Comparison of ENCODE assay signal across 29 cellular contexts in genomic region chr16:57751539-57752202, GRCh38. TPM values are rescaled to one million over a fixed set of nuclear protein-coding genes. Genes with fewer than 3 reads are reported as not detected.
DNase-seq lines count a peak whose midpoint lies in the region; ATAC-seq and TF ChIP-seq lines count a peak whose summit lies in the region.
"Had no signal": no experiment of that assay in that cellular context is flagged by ENCODE, and none has a peak within 500 bp of the region (broad histone marks: within the 10 kb centered on the region; RNA-seq: fewer than 3 reads in every experiment).

No MANE protein-coding gene starts in this region.

- H3K9ac ChIP-seq in neuronal stem cell (ENCODE audit: low read depth, low read length, poor library complexity): no peak overlapping the region
- H3K9ac ChIP-seq: KMS-11 had no signal

- H3K79me1 ChIP-seq in neuronal stem cell (ENCODE audit: low read depth, low read length): peaks cover 2% of the 10 kb centered on the region

- CTCF ChIA-PET in RWPE1 (lab: Yijun Ruan, JAX): no interaction called here

- H3K9me3 Mint-ChIP-seq in activated naive CD4-positive, alpha-beta T cell treated with anti-CD3 and anti-CD28 coated beads, Interleukin-2, amount 50 U/mL, for 72 hours: no peaks in the 10 kb centered on the region
- no peaks in the 10 kb centered on the region for H3K9me3 Mint-ChIP-seq in CD14-positive monocyte
- H3K9me3 Mint-ChIP-seq: CD8-positive, alpha-beta memory T cell; GM23338; H9 had no signal

- no peak for ATAC-seq in activated naive CD4-positive, alpha-beta T cell treated with anti-CD3 and anti-CD28 coated beads, Interleukin-2, amount 50 U/mL, for 72 hours
- ATAC-seq in lower lobe of right lung (no peak), HG03520 (IDR thresholded peaks at IDR 0.05; ENCODE audit: unreplicated experiment) (no peak), GM21528 (IDR thresholded peaks at IDR 0.05; ENCODE audit: low FRiP score, unreplicated experiment) (no peak)
- ATAC-seq: GM23338, PC-3 had no signal

- no peaks in the 10 kb centered on the region for H3K4me1 Mint-ChIP-seq in CD14-positive monocyte
- H3K4me1 Mint-ChIP-seq: B cell, GM23338, H9 had no signal

- H3K36me3 Mint-ChIP-seq in activated naive CD4-positive, alpha-beta T cell treated with anti-CD3 and anti-CD28 coated beads, Interleukin-2, amount 50 U/mL, for 72 hours: no peaks in the 10 kb centered on the region
- H3K36me3 Mint-ChIP-seq in CD14-positive monocyte: peaks cover 36 to 65% of the 10 kb centered on the region in 2 donors

- peak overlapping the region; percentile 59 to 77 for H3K27ac Mint-ChIP-seq in activated naive CD4-positive, alpha-beta T cell treated with anti-CD3 and anti-CD28 coated beads, Interleukin-2, amount 50 U/mL, for 72 hours
- no peak overlapping the region for H3K27ac Mint-ChIP-seq in CD14-positive monocyte
- H3K27ac Mint-ChIP-seq: B cell; CD8-positive, alpha-beta memory T cell; GM23338 had no signal

- H2BK120ac ChIP-seq in neuronal stem cell (ENCODE audit: low read depth, low read length): no peak overlapping the region

- no CpG with 5 or more reads among the region's 26 CpGs for WGBS in neuronal stem cell (ENCODE audit: extremely low coverage in 2 of 2, insufficient read length in 2 of 2, insufficient replicate concordance in 1 of 2), 2 donors

- DNase-seq in activated naive CD4-positive, alpha-beta T cell treated with anti-CD3 and anti-CD28 coated beads, Interleukin-2, amount 50 U/mL, for 72 hours (ENCODE audit: low spot score in 2 of 2): no peak
- no peak for DNase-seq in activated naive CD4-positive, alpha-beta T cell treated with Interleukin-2 at 50 U/mL for 16 hours
- DNase-seq in RWPE1 (ENCODE audit: low spot score) (no peak), lower lobe of right lung (peak; percentile 43), neuronal stem cell (ENCODE audit: low spot score) (no peak), CD14-positive monocyte (ENCODE audit: low spot score) (no peak)
- DNase-seq: CD8-positive, alpha-beta memory T cell; DMS79 treated with DMSO at 0.1 percent for 48 hours; GF-D8; H9; MM.1S; NCI-H1048; NCI-H1417; NCI-H1694; NCI-H2029 treated with DMSO at 0.1 percent for 48 hours; NCI-H446 treated with DMSO at 0.1 percent for 48 hours; NCI-H526; NCI-H82; NK-92 treated with Interleukin-12 subunit alpha and Interleukin-12 subunit beta, amount 100 ng/mL, for 24 hours; PC-3; SHP77 had no signal

- no peak overlapping the region for H3K4ac ChIP-seq in neuronal stem cell (ENCODE audit: low read length)

- no peak overlapping the region for H2BK12ac ChIP-seq in neuronal stem cell (ENCODE audit: low read length)

- no peak overlapping the region for H4K91ac ChIP-seq in neuronal stem cell (ENCODE audit: low read depth, low read length, poor library complexity)

- H3K4me3 Mint-ChIP-seq in CD14-positive monocyte: no peak overlapping the region
- H3K4me3 Mint-ChIP-seq: B cell; CD8-positive, alpha-beta memory T cell; GM23338; H9 had no signal

- POLR2A ChIA-PET in RWPE1 (lab: Yijun Ruan, JAX; ENCODE audit: low non-redundant PET): no interaction called here

- H3K4me1 ChIP-seq in lower lobe of right lung (peaks cover under 1% of the 10 kb centered on the region), neuronal stem cell (ENCODE audit: control insufficient read depth in 2 of 2, insufficient read depth in 1 of 2, low read depth in 1 of 2, low read length in 2 of 2) (peaks cover 0 to 6% of the 10 kb centered on the region in 2 donors)

- H3K36me3 ChIP-seq in lower lobe of right lung (peaks cover 40% of the 10 kb centered on the region), neuronal stem cell (replicated peaks in 1 of 2; ENCODE audit: control insufficient read depth in 2 of 2, insufficient read depth in 2 of 2, low read length in 2 of 2) (peaks cover 25 to 67% of the 10 kb centered on the region in 2 donors)

- H3K27ac ChIP-seq in RWPE1 (peak overlapping the region; percentile 18; the same call in 1 of the 2 replicates), lower lobe of right lung (no peak overlapping the region), neuronal stem cell (replicated peaks; ENCODE audit: low read length) (no peak overlapping the region)
- H3K27ac ChIP-seq: 22Rv1, C4-2B, KMS-11 had no signal

- H3K4me2 ChIP-seq in neuronal stem cell (ENCODE audit: insufficient read depth, low read length, poor library complexity, severe bottlenecking): no peak overlapping the region
- H3K4me2 ChIP-seq: GM23338, KMS-11 had no signal

- H3K14ac ChIP-seq in neuronal stem cell (ENCODE audit: low read length): no peak overlapping the region

- H3K27me3 Mint-ChIP-seq in CD14-positive monocyte (ENCODE audit: low read depth in 3 of 3): no peaks in the 10 kb centered on the region
- H3K27me3 Mint-ChIP-seq: B cell; CD8-positive, alpha-beta memory T cell had no signal

- H3K4me3 ChIP-seq in lower lobe of right lung (no peak overlapping the region), neuronal stem cell (ENCODE audit: low read length in 2 of 2) (no peak overlapping the region)
- H3K4me3 ChIP-seq: GM23338 had no signal

- TF ChIP-seq CTCF in RWPE1 (conservative IDR thresholded peaks at IDR 0.05; ENCODE audit: low read depth) (no peak), lower lobe of right lung (IDR thresholded peaks at IDR 0.05) (no peak), CD14-positive monocyte (IDR thresholded peaks at IDR 0.05) (no peak)

- H2BK5ac ChIP-seq in neuronal stem cell (ENCODE audit: low read length): no peak overlapping the region

- H3K27me3 ChIP-seq in lower lobe of right lung (ENCODE audit: low read depth) (no peaks in the 10 kb centered on the region), neuronal stem cell (ENCODE audit: control insufficient read depth in 3 of 3, insufficient read depth in 3 of 3, low read depth in 1 of 3, low read length in 3 of 3) (no peaks in the 10 kb centered on the region)

- intact Hi-C loops in lower lobe of right lung (cut with DNase I): no loop called here
- intact Hi-C loops in CD14-positive monocyte (cut with micrococcal nuclease): no loop called here

- no peak overlapping the region for H3K18ac ChIP-seq in neuronal stem cell (ENCODE audit: low read length)

- no peak overlapping the region for H2AK5ac ChIP-seq in neuronal stem cell (ENCODE audit: low read depth, low read length)

- H3K23ac ChIP-seq in neuronal stem cell (ENCODE audit: low read depth, low read length, poor library complexity): peak overlapping the region; percentile 3

- H3K9me3 ChIP-seq in lower lobe of right lung: no peaks in the 10 kb centered on the region
- no peaks in the 10 kb centered on the region for H3K9me3 ChIP-seq in neuronal stem cell (replicated peaks in 1 of 2; ENCODE audit: control insufficient read depth in 2 of 2, insufficient read depth in 1 of 2, low read depth in 1 of 2, low read length in 2 of 2)

- no peak overlapping the region for H2BK15ac ChIP-seq in neuronal stem cell (ENCODE audit: low read length)

- H4K8ac ChIP-seq in neuronal stem cell (ENCODE audit: low read depth, low read length): no peak overlapping the region

- no peak overlapping the region for H2AFZ ChIP-seq in neuronal stem cell (ENCODE audit: low read length)
- H2AFZ ChIP-seq: GM23338 had no signal

RNA-seq across cellular contexts. Expression of gene KATNB1, which starts 16.1 kb away (rescaled TPM):
- 10 to 100 TPM; 20.2 to 33.9 TPM for total RNA-seq in activated naive CD4-positive, alpha-beta T cell treated with anti-CD3 and anti-CD28 coated beads, Interleukin-2, amount 50 U/mL, for 72 hours
- total RNA-seq in lower lobe of right lung: 18.0 TPM
- 31.8 TPM for polyA plus RNA-seq in neuronal stem cell (2013, experiment 1 of 2)
- 30.8 TPM for polyA plus RNA-seq in neuronal stem cell (2013, experiment 2 of 2)
- 10 to 100 TPM; 16.9 to 17.7 TPM for polyA plus RNA-seq in CD14-positive monocyte

RNA-seq across cellular contexts. Expression of gene KIFC3, which starts 50.6 kb away (rescaled TPM):
- total RNA-seq in activated naive CD4-positive, alpha-beta T cell treated with anti-CD3 and anti-CD28 coated beads, Interleukin-2, amount 50 U/mL, for 72 hours: under 1 TPM; 0.16 to 0.64 TPM
- 70.9 TPM for total RNA-seq in lower lobe of right lung
- 1.3 TPM for polyA plus RNA-seq in neuronal stem cell (2013, experiment 1 of 2)
- polyA plus RNA-seq in neuronal stem cell (2013, experiment 2 of 2): 1.1 TPM
- polyA plus RNA-seq in CD14-positive monocyte: under 1 TPM in 1 of 2 donors, not detected in 1; 0.24 TPM

RNA-seq across cellular contexts. Expression of gene DRC7, which starts 57.1 kb away (rescaled TPM):
- total RNA-seq in activated naive CD4-positive, alpha-beta T cell treated with anti-CD3 and anti-CD28 coated beads, Interleukin-2, amount 50 U/mL, for 72 hours: not detected
- total RNA-seq in lower lobe of right lung: 4.3 TPM
- polyA plus RNA-seq in neuronal stem cell (2013, experiment 1 of 2): 0.28 TPM
- polyA plus RNA-seq in neuronal stem cell (2013, experiment 2 of 2): 0.21 TPM
- under 1 TPM in 1 of 2 donors, not detected in 1; 0.11 TPM for polyA plus RNA-seq in CD14-positive monocyte
- total RNA-seq: CD8-positive, alpha-beta memory T cell; GM23338; PC-3; SK-MEL-5 had no signal
- polyA plus RNA-seq: CD8-positive, alpha-beta memory T cell; GM23338 had no signal

Comparison
In these comparisons a context has a peak if more than half of its experiments do, and no peak if none do; other contexts are left out.
1. H3K27ac Mint-ChIP-seq: peak in activated naive CD4-positive, alpha-beta T cell treated with anti-CD3 and anti-CD28 coated beads, Interleukin-2, amount 50 U/mL, for 72 hours (2 of 2); none in CD14-positive monocyte (0 of 7).
2. RNA of gene KIFC3, which starts 50.6 kb away (total RNA-seq): 70.9 TPM in lower lobe of right lung (single experiment); 0.16 to 0.64 TPM in activated naive CD4-positive, alpha-beta T cell treated with anti-CD3 and anti-CD28 coated beads, Interleukin-2, amount 50 U/mL, for 72 hours; every median in the first group is over 10 times any median in the second.